In genomic region chr20:20721489-20721888, GRCh38 we compare ENCODE assay signal across 2 cellular contexts.
TF ChIP-seq lines count a peak whose summit lies in the region.

No MANE protein-coding gene starts in this region.

TF ChIP-seq in HepG2, 621 proteins besides CTCF, POLR2A, EP300 and RAD21 (continues in another document):
- TF ChIP-seq ZBTB25 (CRISPR knock-in tag; IDR thresholded peaks at IDR 0.05) (no peak), ZNF720 (CRISPR knock-in tag; IDR thresholded peaks at IDR 0.05) (no peak), CHD2 (IDR thresholded peaks at IDR 0.05; ENCODE audit: low read depth, low read length) (no peak), RNF2 (conservative IDR thresholded peaks at IDR 0.05; ENCODE audit: low read depth) (no peak), ZNF598 (CRISPR knock-in tag; IDR thresholded peaks at IDR 0.05; ENCODE audit: borderline replicate concordance) (no peak), KLF13 (CRISPR knock-in tag; IDR thresholded peaks at IDR 0.05) (no peak), NR2F1 (CRISPR knock-in tag; IDR thresholded peaks at IDR 0.05) (no peak), STAG1 (CRISPR knock-in tag; IDR thresholded peaks at IDR 0.05) (0 out of 2 replicates have a peak, but pooled peaks have one; percentile 2), ZFP1 (CRISPR knock-in tag; IDR thresholded peaks at IDR 0.05) (no peak), ARNT (IDR thresholded peaks at IDR 0.05) (no peak), AFF4 (CRISPR knock-in tag; IDR thresholded peaks at IDR 0.05) (no peak), CSRNP1 (CRISPR knock-in tag; IDR thresholded peaks at IDR 0.05) (no peak), SPEN (CRISPR knock-in tag; IDR thresholded peaks at IDR 0.05; ENCODE audit: low read depth) (no peak)
- TF ChIP-seq, protein P1, sequence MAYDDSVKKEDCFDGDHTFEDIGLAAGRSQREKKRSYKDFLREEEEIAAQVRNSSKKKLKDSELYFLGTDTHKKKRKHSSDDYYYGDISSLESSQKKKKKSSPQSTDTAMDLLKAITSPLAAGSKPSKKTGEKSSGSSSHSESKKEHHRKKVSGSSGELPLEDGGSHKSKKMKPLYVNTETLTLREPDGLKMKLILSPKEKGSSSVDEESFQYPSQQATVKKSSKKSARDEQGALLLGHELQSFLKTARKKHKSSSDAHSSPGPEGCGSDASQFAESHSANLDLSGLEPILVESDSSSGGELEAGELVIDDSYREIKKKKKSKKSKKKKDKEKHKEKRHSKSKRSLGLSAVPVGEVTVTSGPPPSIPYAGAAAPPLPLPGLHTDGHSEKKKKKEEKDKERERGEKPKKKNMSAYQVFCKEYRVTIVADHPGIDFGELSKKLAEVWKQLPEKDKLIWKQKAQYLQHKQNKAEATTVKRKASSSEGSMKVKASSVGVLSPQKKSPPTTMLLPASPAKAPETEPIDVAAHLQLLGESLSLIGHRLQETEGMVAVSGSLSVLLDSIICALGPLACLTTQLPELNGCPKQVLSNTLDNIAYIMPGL (CRISPR knock-in tag; IDR thresholded peaks at IDR 0.05; ENCODE audit: borderline replicate concordance in 1 of 2, low read depth in 1 of 2), result no peak
- TF ChIP-seq, protein P2, sequence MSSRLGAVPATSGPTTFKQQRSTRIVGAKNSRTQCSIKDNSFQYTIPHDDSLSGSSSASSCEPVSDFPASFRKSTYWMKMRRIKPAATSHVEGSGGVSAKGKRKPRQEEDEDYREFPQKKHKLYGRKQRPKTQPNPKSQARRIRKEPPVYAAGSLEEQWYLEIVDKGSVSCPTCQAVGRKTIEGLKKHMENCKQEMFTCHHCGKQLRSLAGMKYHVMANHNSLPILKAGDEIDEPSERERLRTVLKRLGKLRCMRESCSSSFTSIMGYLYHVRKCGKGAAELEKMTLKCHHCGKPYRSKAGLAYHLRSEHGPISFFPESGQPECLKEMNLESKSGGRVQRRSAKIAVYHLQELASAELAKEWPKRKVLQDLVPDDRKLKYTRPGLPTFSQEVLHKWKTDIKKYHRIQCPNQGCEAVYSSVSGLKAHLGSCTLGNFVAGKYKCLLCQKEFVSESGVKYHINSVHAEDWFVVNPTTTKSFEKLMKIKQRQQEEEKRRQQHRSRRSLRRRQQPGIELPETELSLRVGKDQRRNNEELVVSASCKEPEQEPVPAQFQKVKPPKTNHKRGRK (CRISPR knock-in tag; IDR thresholded peaks at IDR 0.05), result no peak

TF ChIP-seq in H1, 55 proteins besides CTCF, POLR2A, EP300 and RAD21:
- TF ChIP-seq PHF8 (conservative IDR thresholded peaks at IDR 0.05; ENCODE audit: low read depth, low read length), result no peak
- TF ChIP-seq MAFK (IDR thresholded peaks at IDR 0.05; ENCODE audit: low read depth, low read length), result peak; percentile 94
- TF ChIP-seq HDAC2 (IDR thresholded peaks at IDR 0.05; ENCODE audit: borderline replicate concordance in 1 of 2, low read depth in 2 of 2, low read length in 2 of 2), result no peak
- TF ChIP-seq TAF1 (IDR thresholded peaks at IDR 0.05; ENCODE audit: low read depth, low read length), result no peak
